ENCODE assay signal across 2 cellular contexts in the genomic region with DNA sequence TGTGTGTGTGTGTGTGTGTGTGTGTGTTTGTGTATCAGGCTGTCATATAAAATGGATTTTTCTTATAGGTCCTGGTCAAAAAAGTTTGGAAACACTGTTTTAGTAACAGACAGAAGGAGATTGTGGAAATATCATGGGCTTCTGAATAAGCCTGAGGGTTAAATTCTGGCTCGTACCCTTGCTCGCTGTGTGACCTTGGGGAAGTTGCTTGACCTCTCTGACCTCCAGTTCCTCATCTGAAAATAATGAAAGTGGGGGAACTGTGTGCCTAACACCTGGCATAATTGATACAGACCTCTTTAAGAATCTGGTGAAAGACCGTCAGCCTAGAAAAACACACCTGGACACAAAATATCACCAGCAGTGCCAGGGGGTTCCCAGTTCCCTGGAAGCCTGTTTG.
TF ChIP-seq lines count a peak whose summit lies in the region.

No MANE protein-coding gene starts in this region.

TF ChIP-seq in HEK293, 187 proteins besides CTCF, POLR2A, EP300 and RAD21:
- TF ChIP-seq ZNF549 (tag by site-specific recombination; IDR thresholded peaks at IDR 0.05) (no peak), ZNF768 (tag by site-specific recombination; IDR thresholded peaks at IDR 0.05) (peak; percentile 72; the same call in 1 of the 2 replicates), ZNF416 (tag by site-specific recombination; IDR thresholded peaks at IDR 0.05) (no peak), ZSCAN30 (tag by site-specific recombination; IDR thresholded peaks at IDR 0.05) (no peak), ZNF596 (tag by site-specific recombination; IDR thresholded peaks at IDR 0.05) (no peak), ZFP3 (tag by site-specific recombination; IDR thresholded peaks at IDR 0.05; ENCODE audit: low read depth) (no peak)
- TF ChIP-seq, protein P1, sequence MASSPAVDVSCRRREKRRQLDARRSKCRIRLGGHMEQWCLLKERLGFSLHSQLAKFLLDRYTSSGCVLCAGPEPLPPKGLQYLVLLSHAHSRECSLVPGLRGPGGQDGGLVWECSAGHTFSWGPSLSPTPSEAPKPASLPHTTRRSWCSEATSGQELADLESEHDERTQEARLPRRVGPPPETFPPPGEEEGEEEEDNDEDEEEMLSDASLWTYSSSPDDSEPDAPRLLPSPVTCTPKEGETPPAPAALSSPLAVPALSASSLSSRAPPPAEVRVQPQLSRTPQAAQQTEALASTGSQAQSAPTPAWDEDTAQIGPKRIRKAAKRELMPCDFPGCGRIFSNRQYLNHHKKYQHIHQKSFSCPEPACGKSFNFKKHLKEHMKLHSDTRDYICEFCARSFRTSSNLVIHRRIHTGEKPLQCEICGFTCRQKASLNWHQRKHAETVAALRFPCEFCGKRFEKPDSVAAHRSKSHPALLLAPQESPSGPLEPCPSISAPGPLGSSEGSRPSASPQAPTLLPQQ (tag by site-specific recombination; IDR thresholded peaks at IDR 0.05) = no peak
TF ChIP-seq in HEK293: peak in this region for 1.

TF ChIP-seq in GM12878, 131 proteins besides CTCF, POLR2A, EP300 and RAD21:
- TF ChIP-seq KDM1A (IDR thresholded peaks at IDR 0.05; ENCODE audit: borderline replicate concordance) = 0 out of 2 replicates have a peak, but pooled peaks have one; percentile 68
- no peak for TF ChIP-seq CHD4 (IDR thresholded peaks at IDR 0.05)
- TF ChIP-seq SMARCA5 (IDR thresholded peaks at IDR 0.05) = peak; percentile 80
- peak; percentile 90 for TF ChIP-seq ZNF217 (IDR thresholded peaks at IDR 0.05)
- TF ChIP-seq CEBPB (IDR thresholded peaks at IDR 0.05; ENCODE audit: borderline replicate concordance in 1 of 2, low read depth in 2 of 2, low read length in 2 of 2) = no peak
- peak; percentile 26; the same call in 1 of the 2 replicates for TF ChIP-seq SPI1 (IDR thresholded peaks at IDR 0.05; ENCODE audit: borderline replicate concordance, insufficient read depth, low read depth, low read length)
- 0 out of 2 replicates have a peak, but pooled peaks have one; percentile 16 for TF ChIP-seq NBN (IDR thresholded peaks at IDR 0.05)
- TF ChIP-seq IRF4 (IDR thresholded peaks at IDR 0.05; ENCODE audit: low read depth, low read length) = no peak
- peak; percentile 32; the same call in 1 of the 2 replicates for TF ChIP-seq NR2F1 (conservative IDR thresholded peaks at IDR 0.05)
- TF ChIP-seq MTA3 (IDR thresholded peaks at IDR 0.05; ENCODE audit: borderline replicate concordance, low read length) = no peak
- no peak for TF ChIP-seq TCF3 (IDR thresholded peaks at IDR 0.05; ENCODE audit: borderline replicate concordance, insufficient read depth, low read depth, low read length)
